ENCODE assay signal across 17 cellular contexts in genomic region chr20:58022711-58023110, GRCh38.
"Had no signal": no experiment of that assay in that cellular context is flagged by ENCODE, and none has a peak within 500 bp of the region (broad histone marks: within the 10 kb centered on the region; RNA-seq: fewer than 3 reads in every experiment).

No MANE protein-coding gene starts in this region.

- DNase-seq: cortex of kidney; dorsolateral prefrontal cortex; effector CD8-positive, alpha-beta T cell; glutamatergic neuron; mammary epithelial cell; mucosa of descending colon; natural killer cell; right cardiac atrium; stimulated activated CD4-positive, alpha-beta T cell treated with anti-CD3 and anti-CD28 coated beads, Interleukin-4, amount 100 ng/mL, for 24 hours; upper lobe of left lung; uterus had no signal

- ATAC-seq: esophagus mucosa; gastroesophageal sphincter; left lobe of liver; mucosa of descending colon; natural killer cell; right cardiac atrium; stimulated activated memory B cell treated with anti-CD40 and anti-IgM and Interleukin-4, amounts not matched to agents 10 μg/mL and 1 μg/mL and 100 μg/mL, for 72 hours had no signal

- H3K9me3 ChIP-seq: gastroesophageal sphincter, mucosa of descending colon, tibial artery, upper lobe of left lung, uterus had no signal

- H3K4me3 ChIP-seq: dorsolateral prefrontal cortex, gastroesophageal sphincter, mucosa of descending colon, smooth muscle cell, tibial artery, upper lobe of left lung, uterus had no signal

- H3K36me3 ChIP-seq: gastroesophageal sphincter, tibial artery, upper lobe of left lung, uterus had no signal

- H3K4me2 ChIP-seq: smooth muscle cell had no signal

- H3K27ac ChIP-seq: dorsolateral prefrontal cortex, gastroesophageal sphincter, tibial artery, upper lobe of left lung had no signal

- H3K27me3 ChIP-seq: tibial artery, upper lobe of left lung, uterus had no signal
